20 cellular contexts compared by ENCODE assay signal in genomic region chr10:78328592-78329404, GRCh38.
DNase-seq lines count a peak whose midpoint lies in the region; ATAC-seq and TF ChIP-seq lines count a peak whose summit lies in the region.
"Had no signal": no experiment of that assay in that cellular context is flagged by ENCODE, and none has a peak within 500 bp of the region (broad histone marks: within the 10 kb centered on the region; RNA-seq: fewer than 3 reads in every experiment).

No MANE protein-coding gene starts in this region.

- H3K9me3 Mint-ChIP-seq in nephron progenitor cell (peaks cover 57% of the 10 kb centered on the region), type B pancreatic cell (peaks cover 7% of the 10 kb centered on the region)

- H3K4me1 ChIP-seq in Panc1 (ENCODE audit: control insufficient read depth, insufficient read depth, low read length): no peaks in the 10 kb centered on the region

- intact Hi-C loops in Panc1 (cut with micrococcal nuclease; ENCODE audit: unreplicated experiment): no loop called here

- no peaks in the 10 kb centered on the region for H3K36me3 ChIP-seq in Panc1 (ENCODE audit: control insufficient read depth, insufficient read depth, low read length)

- H3K4me3 ChIP-seq in Panc1 (ENCODE audit: low read depth in 2 of 2, low read length in 2 of 2) (no peak overlapping the region), coronary artery (no peak overlapping the region)

- BruUV-seq in Panc1 (replicated peaks; lab: Mats Ljungman, UMichigan): no TSS peak

- H3K27ac Mint-ChIP-seq in nephron progenitor cell (peak overlapping the region; percentile 31), type B pancreatic cell (no peak overlapping the region)
- H3K27ac Mint-ChIP-seq: CD14-positive monocyte had no signal

- H3K27me3 Mint-ChIP-seq in nephron progenitor cell (ENCODE audit: low read depth, poor library complexity) (peaks cover 12% of the 10 kb centered on the region), type B pancreatic cell (peaks cover 7% of the 10 kb centered on the region)

- H3K4me1 Mint-ChIP-seq in nephron progenitor cell (peaks cover 33% of the 10 kb centered on the region), type B pancreatic cell (ENCODE audit: unreplicated experiment) (peaks cover 24% of the 10 kb centered on the region)
- H3K4me1 Mint-ChIP-seq: CD14-positive monocyte had no signal

- DNase-seq in Panc1 (ENCODE audit: low read depth, low spot score) (no peak), coronary artery (ENCODE audit: low spot score) (peak; percentile 57), nephron progenitor cell (no peak), type B pancreatic cell (ENCODE audit: extremely low spot score, unreplicated experiment) (peak; percentile 51), COR-L47 (lab: John Stamatoyannopoulos, UW) (no peak), NCI-H1694 (lab: John Stamatoyannopoulos, UW) (no peak)
- DNase-seq in NK-92 treated with Interleukin-12 subunit alpha and Interleukin-12 subunit beta, amount 100 ng/mL, for 24 hours (lab: John Stamatoyannopoulos, UW): no peak
- DNase-seq: GDM1, GOT3, KBM-7, NCI-H1105 treated with DMSO at 0.1 percent for 48 hours, NCI-H187 treated with DMSO at 0.1 percent for 48 hours, NCI-H226, NCI-H524, NCI-H82, SIG-M5 had no signal

- no peaks in the 10 kb centered on the region; the same call in 1 of the 2 replicates for H3K27me3 ChIP-seq in Panc1 (ENCODE audit: control insufficient read depth, insufficient read depth, low read length)

- no peak for TF ChIP-seq CTCF in Panc1 (IDR thresholded peaks at IDR 0.05)
- no peak for TF ChIP-seq CTCF in coronary artery (IDR thresholded peaks at IDR 0.05)
- no peak for TF ChIP-seq CTCF in nephron progenitor cell (IDR thresholded peaks at IDR 0.05)
- no peak for TF ChIP-seq CTCF in type B pancreatic cell (conservative IDR thresholded peaks at IDR 0.05)

- peak; percentile 21; the same call in 1 of the 2 replicates for ATAC-seq in Panc1
- ATAC-seq: HepG2, SK-N-SH treated with all-trans-retinoic acid at 6 μM for 48 hours had no signal

- H3K27ac ChIP-seq in Panc1 (ENCODE audit: low read length) (no peak overlapping the region), coronary artery (no peak overlapping the region)
- H3K27ac ChIP-seq: RWPE1 had no signal

- H3K9me3 ChIP-seq in Panc1 (ENCODE audit: control insufficient read depth, insufficient read depth, low read depth, low read length): peaks cover 14% of the 10 kb centered on the region

- POLR2A ChIA-PET in Panc1 (lab: Charles Lee): interaction anchor here (0.6 kb wide), 1 partner anchor 8 kb away, joined by 4 read pairs; no protein-coding TSS in a partner anchor

- in situ Hi-C loops in Panc1 (cut with HindIII; ENCODE audit: low pct_unique_long_range_greater_than_20kb, low sequenced_read_pairs): no loop called here

- H3K4me3 Mint-ChIP-seq in nephron progenitor cell (no peak overlapping the region), type B pancreatic cell (no peak overlapping the region)
- H3K4me3 Mint-ChIP-seq: CD14-positive monocyte had no signal

- H3K36me3 Mint-ChIP-seq in nephron progenitor cell (ENCODE audit: low read depth) (peaks cover 40% of the 10 kb centered on the region), type B pancreatic cell (no peaks in the 10 kb centered on the region)
- H3K36me3 Mint-ChIP-seq: CD14-positive monocyte had no signal

- CTCF ChIA-PET in Panc1 (lab: Charles Lee): interaction anchor here (0.6 kb wide), 1 partner anchor 551 kb away, joined by 3 read pairs; no protein-coding TSS in a partner anchor

Comparison
In these comparisons a context has a peak if more than half of its experiments do, and no peak if none do; other contexts are left out.
1. DNase-seq: peak in coronary artery (single experiment) and type B pancreatic cell (single experiment); none in Panc1 (single experiment), nephron progenitor cell (single experiment), NK-92 treated with Interleukin-12 subunit alpha and Interleukin-12 subunit beta, amount 100 ng/mL, for 24 hours (single experiment), COR-L47 (single experiment) and NCI-H1694 (single experiment).